ENCODE assay signal across 1 cellular context in the genomic region with DNA sequence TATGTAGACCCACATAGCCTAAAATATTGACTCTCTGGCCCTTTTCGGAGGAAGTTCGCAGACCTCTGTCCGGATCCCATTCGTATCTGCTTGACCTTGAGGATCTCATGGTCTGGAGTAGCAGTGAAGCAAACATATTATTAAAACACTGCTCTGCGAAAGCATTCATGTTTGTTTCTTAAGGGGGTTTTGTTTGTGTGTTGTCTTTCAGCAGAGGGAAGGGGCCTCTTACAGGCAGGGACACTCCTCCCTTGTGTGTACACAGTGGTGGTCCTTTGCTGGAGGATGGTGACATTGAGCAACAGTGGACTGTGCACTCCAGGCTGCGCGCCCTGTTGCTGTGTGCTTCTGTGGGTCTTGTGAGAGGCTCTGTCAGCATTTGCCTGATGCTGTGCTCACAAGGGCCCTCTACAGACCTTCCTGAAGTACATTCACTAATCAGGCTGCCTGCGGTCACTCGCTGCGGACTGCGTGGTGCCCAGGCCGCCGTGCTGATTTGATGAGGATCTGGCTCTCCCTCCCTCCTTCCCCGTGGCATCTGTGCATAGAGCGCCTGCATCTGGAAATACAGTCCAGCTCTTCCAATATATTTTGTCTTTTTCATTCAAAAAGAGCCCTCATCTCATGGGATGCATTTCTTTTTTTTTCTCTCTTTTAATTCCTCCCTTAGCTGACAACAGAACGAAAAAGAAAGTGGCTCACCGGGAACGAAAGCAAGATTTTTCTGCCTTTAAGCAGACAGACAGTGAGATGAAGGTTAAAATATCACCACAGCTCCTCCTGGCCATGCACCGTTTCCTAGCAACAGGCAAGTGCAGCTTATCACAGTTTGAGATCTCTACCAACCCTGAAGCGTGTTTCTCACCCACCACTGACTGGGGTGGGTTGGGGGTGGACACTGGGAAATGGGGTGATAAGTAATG.
TF ChIP-seq lines count a peak whose summit lies in the region.

No MANE protein-coding gene starts in this region.

TF ChIP-seq in HepG2, 621 proteins besides CTCF, POLR2A, EP300 and RAD21 (continued from another document and continues in another):
- TF ChIP-seq, protein P1, sequence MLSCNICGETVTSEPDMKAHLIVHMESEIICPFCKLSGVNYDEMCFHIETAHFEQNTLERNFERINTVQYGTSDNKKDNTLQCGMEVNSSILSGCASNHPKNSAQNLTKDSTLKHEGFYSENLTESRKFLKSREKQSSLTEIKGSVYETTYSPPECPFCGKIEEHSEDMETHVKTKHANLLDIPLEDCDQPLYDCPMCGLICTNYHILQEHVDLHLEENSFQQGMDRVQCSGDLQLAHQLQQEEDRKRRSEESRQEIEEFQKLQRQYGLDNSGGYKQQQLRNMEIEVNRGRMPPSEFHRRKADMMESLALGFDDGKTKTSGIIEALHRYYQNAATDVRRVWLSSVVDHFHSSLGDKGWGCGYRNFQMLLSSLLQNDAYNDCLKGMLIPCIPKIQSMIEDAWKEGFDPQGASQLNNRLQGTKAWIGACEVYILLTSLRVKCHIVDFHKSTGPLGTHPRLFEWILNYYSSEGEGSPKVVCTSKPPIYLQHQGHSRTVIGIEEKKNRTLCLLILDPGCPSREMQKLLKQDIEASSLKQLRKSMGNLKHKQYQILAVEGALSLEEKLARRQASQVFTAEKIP (CRISPR knock-in tag; IDR thresholded peaks at IDR 0.05; ENCODE audit: borderline replicate concordance) = no peak
- no peak for TF ChIP-seq SRSF4 (IDR thresholded peaks at IDR 0.05; ENCODE audit: low read depth, low read length, poor library complexity, severe bottlenecking)
- TF ChIP-seq, protein P2, sequence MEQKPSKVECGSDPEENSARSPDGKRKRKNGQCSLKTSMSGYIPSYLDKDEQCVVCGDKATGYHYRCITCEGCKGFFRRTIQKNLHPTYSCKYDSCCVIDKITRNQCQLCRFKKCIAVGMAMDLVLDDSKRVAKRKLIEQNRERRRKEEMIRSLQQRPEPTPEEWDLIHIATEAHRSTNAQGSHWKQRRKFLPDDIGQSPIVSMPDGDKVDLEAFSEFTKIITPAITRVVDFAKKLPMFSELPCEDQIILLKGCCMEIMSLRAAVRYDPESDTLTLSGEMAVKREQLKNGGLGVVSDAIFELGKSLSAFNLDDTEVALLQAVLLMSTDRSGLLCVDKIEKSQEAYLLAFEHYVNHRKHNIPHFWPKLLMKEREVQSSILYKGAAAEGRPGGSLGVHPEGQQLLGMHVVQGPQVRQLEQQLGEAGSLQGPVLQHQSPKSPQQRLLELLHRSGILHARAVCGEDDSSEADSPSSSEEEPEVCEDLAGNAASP (CRISPR knock-in tag; IDR thresholded peaks at IDR 0.05; ENCODE audit: borderline replicate concordance) = peak; percentile 82; the same call in 1 of the 2 replicates
- TF ChIP-seq, protein P3, sequence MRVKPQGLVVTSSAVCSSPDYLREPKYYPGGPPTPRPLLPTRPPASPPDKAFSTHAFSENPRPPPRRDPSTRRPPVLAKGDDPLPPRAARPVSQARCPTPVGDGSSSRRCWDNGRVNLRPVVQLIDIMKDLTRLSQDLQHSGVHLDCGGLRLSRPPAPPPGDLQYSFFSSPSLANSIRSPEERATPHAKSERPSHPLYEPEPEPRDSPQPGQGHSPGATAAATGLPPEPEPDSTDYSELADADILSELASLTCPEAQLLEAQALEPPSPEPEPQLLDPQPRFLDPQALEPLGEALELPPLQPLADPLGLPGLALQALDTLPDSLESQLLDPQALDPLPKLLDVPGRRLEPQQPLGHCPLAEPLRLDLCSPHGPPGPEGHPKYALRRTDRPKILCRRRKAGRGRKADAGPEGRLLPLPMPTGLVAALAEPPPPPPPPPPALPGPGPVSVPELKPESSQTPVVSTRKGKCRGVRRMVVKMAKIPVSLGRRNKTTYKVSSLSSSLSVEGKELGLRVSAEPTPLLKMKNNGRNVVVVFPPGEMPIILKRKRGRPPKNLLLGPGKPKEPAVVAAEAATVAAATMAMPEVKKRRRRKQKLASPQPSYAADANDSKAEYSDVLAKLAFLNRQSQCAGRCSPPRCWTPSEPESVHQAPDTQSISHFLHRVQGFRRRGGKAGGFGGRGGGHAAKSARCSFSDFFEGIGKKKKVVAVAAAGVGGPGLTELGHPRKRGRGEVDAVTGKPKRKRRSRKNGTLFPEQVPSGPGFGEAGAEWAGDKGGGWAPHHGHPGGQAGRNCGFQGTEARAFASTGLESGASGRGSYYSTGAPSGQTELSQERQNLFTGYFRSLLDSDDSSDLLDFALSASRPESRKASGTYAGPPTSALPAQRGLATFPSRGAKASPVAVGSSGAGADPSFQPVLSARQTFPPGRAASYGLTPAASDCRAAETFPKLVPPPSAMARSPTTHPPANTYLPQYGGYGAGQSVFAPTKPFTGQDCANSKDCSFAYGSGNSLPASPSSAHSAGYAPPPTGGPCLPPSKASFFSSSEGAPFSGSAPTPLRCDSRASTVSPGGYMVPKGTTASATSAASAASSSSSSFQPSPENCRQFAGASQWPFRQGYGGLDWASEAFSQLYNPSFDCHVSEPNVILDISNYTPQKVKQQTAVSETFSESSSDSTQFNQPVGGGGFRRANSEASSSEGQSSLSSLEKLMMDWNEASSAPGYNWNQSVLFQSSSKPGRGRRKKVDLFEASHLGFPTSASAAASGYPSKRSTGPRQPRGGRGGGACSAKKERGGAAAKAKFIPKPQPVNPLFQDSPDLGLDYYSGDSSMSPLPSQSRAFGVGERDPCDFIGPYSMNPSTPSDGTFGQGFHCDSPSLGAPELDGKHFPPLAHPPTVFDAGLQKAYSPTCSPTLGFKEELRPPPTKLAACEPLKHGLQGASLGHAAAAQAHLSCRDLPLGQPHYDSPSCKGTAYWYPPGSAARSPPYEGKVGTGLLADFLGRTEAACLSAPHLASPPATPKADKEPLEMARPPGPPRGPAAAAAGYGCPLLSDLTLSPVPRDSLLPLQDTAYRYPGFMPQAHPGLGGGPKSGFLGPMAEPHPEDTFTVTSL (CRISPR knock-in tag; IDR thresholded peaks at IDR 0.05; ENCODE audit: borderline replicate concordance) = peak; percentile 72; the same call in 1 of the 2 replicates
- TF ChIP-seq ZNF10 (CRISPR knock-in tag; IDR thresholded peaks at IDR 0.05; ENCODE audit: borderline replicate concordance, low read depth) = no peak
- no peak for TF ChIP-seq ZBTB21 (CRISPR knock-in tag; IDR thresholded peaks at IDR 0.05)
- TF ChIP-seq SMARCC2 (IDR thresholded peaks at IDR 0.05) = no peak
- TF ChIP-seq IKZF1 (IDR thresholded peaks at IDR 0.05) = no peak
- no peak for TF ChIP-seq NONO (IDR thresholded peaks at IDR 0.05)
- TF ChIP-seq NONO (CRISPR knock-in tag; conservative IDR thresholded peaks at IDR 0.05) = peak; percentile 86
- TF ChIP-seq ZNF329 (CRISPR knock-in tag; IDR thresholded peaks at IDR 0.05; ENCODE audit: low read depth) = 0 out of 2 replicates have a peak, but pooled peaks have one; percentile 66
- TF ChIP-seq ZNF3 (CRISPR knock-in tag; IDR thresholded peaks at IDR 0.05) = no peak
- TF ChIP-seq ZNF234 (CRISPR knock-in tag; conservative IDR thresholded peaks at IDR 0.05) = no peak
- TF ChIP-seq RFX5 (IDR thresholded peaks at IDR 0.05; ENCODE audit: low read depth, low read length) = peak; percentile 88
- TF ChIP-seq SOX13 (IDR thresholded peaks at IDR 0.05) = peak; percentile 68; the same call in 1 of the 2 replicates
- peak in 1 of 2 experiments; percentile 91; a peak in 2 of 4 replicates for TF ChIP-seq SOX13 (CRISPR knock-in tag; conservative IDR thresholded peaks at IDR 0.05 in 1 of 2, IDR thresholded peaks at IDR 0.05 in 1 of 2)
- TF ChIP-seq, protein P4, sequence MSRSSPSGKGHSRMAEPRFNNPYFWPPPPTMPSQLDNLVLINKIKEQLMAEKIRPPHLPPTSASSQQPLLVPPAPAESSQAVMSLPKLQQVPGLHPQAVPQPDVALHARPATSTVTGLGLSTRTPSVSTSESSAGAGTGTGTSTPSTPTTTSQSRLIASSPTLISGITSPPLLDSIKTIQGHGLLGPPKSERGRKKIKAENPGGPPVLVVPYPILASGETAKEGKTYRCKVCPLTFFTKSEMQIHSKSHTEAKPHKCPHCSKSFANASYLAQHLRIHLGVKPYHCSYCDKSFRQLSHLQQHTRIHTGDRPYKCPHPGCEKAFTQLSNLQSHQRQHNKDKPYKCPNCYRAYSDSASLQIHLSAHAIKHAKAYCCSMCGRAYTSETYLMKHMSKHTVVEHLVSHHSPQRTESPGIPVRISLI (CRISPR knock-in tag; IDR thresholded peaks at IDR 0.05; ENCODE audit: borderline replicate concordance) = peak; percentile 88
- TF ChIP-seq ATF7-NPFF (CRISPR knock-in tag; IDR thresholded peaks at IDR 0.05; ENCODE audit: low read depth) = peak; percentile 83; the same call in 1 of the 2 replicates
- peak; percentile 89 for TF ChIP-seq CCDC6 (CRISPR knock-in tag; IDR thresholded peaks at IDR 0.05)
- TF ChIP-seq ZNF773 (CRISPR knock-in tag; IDR thresholded peaks at IDR 0.05; ENCODE audit: borderline replicate concordance) = no peak
- TF ChIP-seq ZNF737 (CRISPR knock-in tag; IDR thresholded peaks at IDR 0.05; ENCODE audit: borderline replicate concordance) = no peak
- TF ChIP-seq HES4 (CRISPR knock-in tag; IDR thresholded peaks at IDR 0.05; ENCODE audit: borderline replicate concordance) = no peak; the same call in 1 of the 2 replicates
- peak; percentile 62 for TF ChIP-seq YY1 (IDR thresholded peaks at IDR 0.05; ENCODE audit: insufficient read depth, insufficient replicate concordance, low read depth, low read length)
- no peak for TF ChIP-seq RBM39 (IDR thresholded peaks at IDR 0.05; ENCODE audit: low read depth, low read length, poor library complexity, severe bottlenecking)
- TF ChIP-seq, protein P5, sequence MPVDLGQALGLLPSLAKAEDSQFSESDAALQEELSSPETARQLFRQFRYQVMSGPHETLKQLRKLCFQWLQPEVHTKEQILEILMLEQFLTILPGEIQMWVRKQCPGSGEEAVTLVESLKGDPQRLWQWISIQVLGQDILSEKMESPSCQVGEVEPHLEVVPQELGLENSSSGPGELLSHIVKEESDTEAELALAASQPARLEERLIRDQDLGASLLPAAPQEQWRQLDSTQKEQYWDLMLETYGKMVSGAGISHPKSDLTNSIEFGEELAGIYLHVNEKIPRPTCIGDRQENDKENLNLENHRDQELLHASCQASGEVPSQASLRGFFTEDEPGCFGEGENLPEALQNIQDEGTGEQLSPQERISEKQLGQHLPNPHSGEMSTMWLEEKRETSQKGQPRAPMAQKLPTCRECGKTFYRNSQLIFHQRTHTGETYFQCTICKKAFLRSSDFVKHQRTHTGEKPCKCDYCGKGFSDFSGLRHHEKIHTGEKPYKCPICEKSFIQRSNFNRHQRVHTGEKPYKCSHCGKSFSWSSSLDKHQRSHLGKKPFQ (CRISPR knock-in tag; IDR thresholded peaks at IDR 0.05; ENCODE audit: insufficient replicate concordance) = no peak
- peak; percentile 95 for TF ChIP-seq SP5 (CRISPR knock-in tag; IDR thresholded peaks at IDR 0.05; ENCODE audit: borderline replicate concordance, low read depth)
- no peak for TF ChIP-seq REXO4 (CRISPR knock-in tag; IDR thresholded peaks at IDR 0.05; ENCODE audit: borderline replicate concordance)
- no peak for TF ChIP-seq ZFP36L2 (CRISPR knock-in tag; IDR thresholded peaks at IDR 0.05)
- TF ChIP-seq HMG20B (CRISPR knock-in tag; conservative IDR thresholded peaks at IDR 0.05) = peak; percentile 60; the same call in 1 of the 2 replicates
- peak; percentile 85; the same call in 1 of the 2 replicates for TF ChIP-seq YEATS4 (CRISPR knock-in tag; IDR thresholded peaks at IDR 0.05; ENCODE audit: borderline replicate concordance)
- TF ChIP-seq FOXM1 (CRISPR knock-in tag; IDR thresholded peaks at IDR 0.05) = no peak
- peak; percentile 81; the same call in 1 of the 2 replicates for TF ChIP-seq ZNF567 (CRISPR knock-in tag; IDR thresholded peaks at IDR 0.05; ENCODE audit: borderline replicate concordance)
- peak; percentile 98; the same call in 1 of the 2 replicates for TF ChIP-seq ZNF292 (CRISPR knock-in tag; IDR thresholded peaks at IDR 0.05; ENCODE audit: borderline replicate concordance, low read depth)
- TF ChIP-seq KLF6 (CRISPR knock-in tag; IDR thresholded peaks at IDR 0.05) = peak; percentile 89
- TF ChIP-seq ARNTL (CRISPR knock-in tag; IDR thresholded peaks at IDR 0.05) = peak; percentile 77; the same call in 1 of the 2 replicates
- TF ChIP-seq ZNF160 (CRISPR knock-in tag; IDR thresholded peaks at IDR 0.05) = no peak
- TF ChIP-seq, protein P6, sequence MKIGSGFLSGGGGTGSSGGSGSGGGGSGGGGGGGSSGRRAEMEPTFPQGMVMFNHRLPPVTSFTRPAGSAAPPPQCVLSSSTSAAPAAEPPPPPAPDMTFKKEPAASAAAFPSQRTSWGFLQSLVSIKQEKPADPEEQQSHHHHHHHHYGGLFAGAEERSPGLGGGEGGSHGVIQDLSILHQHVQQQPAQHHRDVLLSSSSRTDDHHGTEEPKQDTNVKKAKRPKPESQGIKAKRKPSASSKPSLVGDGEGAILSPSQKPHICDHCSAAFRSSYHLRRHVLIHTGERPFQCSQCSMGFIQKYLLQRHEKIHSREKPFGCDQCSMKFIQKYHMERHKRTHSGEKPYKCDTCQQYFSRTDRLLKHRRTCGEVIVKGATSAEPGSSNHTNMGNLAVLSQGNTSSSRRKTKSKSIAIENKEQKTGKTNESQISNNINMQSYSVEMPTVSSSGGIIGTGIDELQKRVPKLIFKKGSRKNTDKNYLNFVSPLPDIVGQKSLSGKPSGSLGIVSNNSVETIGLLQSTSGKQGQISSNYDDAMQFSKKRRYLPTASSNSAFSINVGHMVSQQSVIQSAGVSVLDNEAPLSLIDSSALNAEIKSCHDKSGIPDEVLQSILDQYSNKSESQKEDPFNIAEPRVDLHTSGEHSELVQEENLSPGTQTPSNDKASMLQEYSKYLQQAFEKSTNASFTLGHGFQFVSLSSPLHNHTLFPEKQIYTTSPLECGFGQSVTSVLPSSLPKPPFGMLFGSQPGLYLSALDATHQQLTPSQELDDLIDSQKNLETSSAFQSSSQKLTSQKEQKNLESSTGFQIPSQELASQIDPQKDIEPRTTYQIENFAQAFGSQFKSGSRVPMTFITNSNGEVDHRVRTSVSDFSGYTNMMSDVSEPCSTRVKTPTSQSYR (CRISPR knock-in tag; IDR thresholded peaks at IDR 0.05; ENCODE audit: borderline replicate concordance) = peak; percentile 88
- TF ChIP-seq MBD4 (IDR thresholded peaks at IDR 0.05; ENCODE audit: borderline replicate concordance, low read length) = no peak
- TF ChIP-seq, protein P7, sequence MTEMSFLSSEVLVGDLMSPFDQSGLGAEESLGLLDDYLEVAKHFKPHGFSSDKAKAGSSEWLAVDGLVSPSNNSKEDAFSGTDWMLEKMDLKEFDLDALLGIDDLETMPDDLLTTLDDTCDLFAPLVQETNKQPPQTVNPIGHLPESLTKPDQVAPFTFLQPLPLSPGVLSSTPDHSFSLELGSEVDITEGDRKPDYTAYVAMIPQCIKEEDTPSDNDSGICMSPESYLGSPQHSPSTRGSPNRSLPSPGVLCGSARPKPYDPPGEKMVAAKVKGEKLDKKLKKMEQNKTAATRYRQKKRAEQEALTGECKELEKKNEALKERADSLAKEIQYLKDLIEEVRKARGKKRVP (CRISPR knock-in tag; IDR thresholded peaks at IDR 0.05) = peak in 1 of 2 experiments; percentile 70; a peak in 2 of 4 replicates
- peak; percentile 80; the same call in 1 of the 2 replicates for TF ChIP-seq NFKBIZ (CRISPR knock-in tag; IDR thresholded peaks at IDR 0.05)
- peak; percentile 88 for TF ChIP-seq KAT7 (CRISPR knock-in tag; IDR thresholded peaks at IDR 0.05; ENCODE audit: borderline replicate concordance)
- TF ChIP-seq, protein P8, sequence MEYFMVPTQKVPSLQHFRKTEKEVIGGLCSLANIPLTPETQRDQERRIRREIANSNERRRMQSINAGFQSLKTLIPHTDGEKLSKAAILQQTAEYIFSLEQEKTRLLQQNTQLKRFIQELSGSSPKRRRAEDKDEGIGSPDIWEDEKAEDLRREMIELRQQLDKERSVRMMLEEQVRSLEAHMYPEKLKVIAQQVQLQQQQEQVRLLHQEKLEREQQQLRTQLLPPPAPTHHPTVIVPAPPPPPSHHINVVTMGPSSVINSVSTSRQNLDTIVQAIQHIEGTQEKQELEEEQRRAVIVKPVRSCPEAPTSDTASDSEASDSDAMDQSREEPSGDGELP (IDR thresholded peaks at IDR 0.05; ENCODE audit: borderline replicate concordance, low read depth) = peak; percentile 82; the same call in 1 of the 2 replicates
- peak; percentile 72; the same call in 1 of the 2 replicates for TF ChIP-seq ZNF550 (CRISPR knock-in tag; IDR thresholded peaks at IDR 0.05; ENCODE audit: borderline replicate concordance)
